Comparison of ENCODE assay signal across 8 cellular contexts in genomic region chr18:47175283-47175894, GRCh38. TPM values are rescaled to one million over a fixed set of nuclear protein-coding genes. Genes with fewer than 3 reads are reported as not detected.
DNase-seq lines count a peak whose midpoint lies in the region; ATAC-seq and TF ChIP-seq lines count a peak whose summit lies in the region.

No MANE protein-coding gene starts in this region.

- H3K27ac Mint-ChIP-seq in activated CD4-positive, alpha-beta T cell treated with anti-CD3 and anti-CD28 coated beads, Interleukin-2, amount 10 ng/mL, durations not matched to agents 24 days and 14 days, result peak overlapping the region; percentile 68
- no peak overlapping the region for H3K27ac Mint-ChIP-seq in activated CD4-positive, alpha-beta T cell treated with anti-CD3 and anti-CD28 coated beads, Interleukin-2, amount 10 ng/mL, durations not matched to agents 7 days and 5 days

- peak overlapping the region; percentile 91 for H3K4me3 ChIP-seq in Jurkat, Clone E6-1 (ENCODE audit: low read length)
- peak overlapping the region; percentile 94 for H3K4me3 ChIP-seq in coronary artery
- peak overlapping the region; percentile 92 to 99 for H3K4me3 ChIP-seq in muscle layer of colon (ENCODE audit: low read depth in 1 of 2, low read length in 2 of 2)

- H3K36me3 ChIP-seq in muscle layer of colon (ENCODE audit: insufficient read depth, low read length), result no peaks in the 10 kb centered on the region

- peaks cover 2% of the 10 kb centered on the region for H3K36me3 Mint-ChIP-seq in activated CD4-positive, alpha-beta T cell treated with anti-CD3 and anti-CD28 coated beads, Interleukin-2, amount 10 ng/mL, durations not matched to agents 24 days and 14 days (ENCODE audit: low read depth)
- peaks cover 3% of the 10 kb centered on the region for H3K36me3 Mint-ChIP-seq in activated CD4-positive, alpha-beta T cell treated with anti-CD3 and anti-CD28 coated beads, Interleukin-2, amount 10 ng/mL, durations not matched to agents 7 days and 5 days (ENCODE audit: low read depth)

- H3K27me3 ChIP-seq in muscle layer of colon (ENCODE audit: control insufficient read depth in 1 of 2, insufficient read depth in 2 of 2, low read length in 2 of 2), result no peaks in the 10 kb centered on the region

- H3K27ac ChIP-seq in coronary artery (peak overlapping the region; percentile 74 to 83), muscle layer of colon (ENCODE audit: low read depth, low read length) (peak overlapping the region; percentile 90)

- H3K4me1 Mint-ChIP-seq in activated CD4-positive, alpha-beta T cell treated with anti-CD3 and anti-CD28 coated beads, Interleukin-2, amount 10 ng/mL, durations not matched to agents 24 days and 14 days, result peaks cover 2% of the 10 kb centered on the region
- peaks cover 2% of the 10 kb centered on the region for H3K4me1 Mint-ChIP-seq in activated CD4-positive, alpha-beta T cell treated with anti-CD3 and anti-CD28 coated beads, Interleukin-2, amount 10 ng/mL, durations not matched to agents 7 days and 5 days

- CTCF ChIA-PET in activated CD4-positive, alpha-beta T cell treated with anti-CD3 and anti-CD28 coated beads, Interleukin-2, amount 10 ng/mL, durations not matched to agents 7 days and 5 days (lab: Charles Lee), result no interaction called here

- ATAC-seq in GM19467 (IDR thresholded peaks at IDR 0.05; ENCODE audit: unreplicated experiment) (no peak), GM21737 (IDR thresholded peaks at IDR 0.05; ENCODE audit: unreplicated experiment) (no peak)

- POLR2A ChIA-PET in activated CD4-positive, alpha-beta T cell treated with anti-CD3 and anti-CD28 coated beads, Interleukin-2, amount 10 ng/mL, durations not matched to agents 7 days and 5 days (lab: Charles Lee), result no interaction called here

- no peak for TF ChIP-seq CTCF in coronary artery (IDR thresholded peaks at IDR 0.05)

- H3K9ac ChIP-seq in muscle layer of colon (ENCODE audit: low read length), result peak overlapping the region; percentile 62

- H3K9me3 ChIP-seq in muscle layer of colon (ENCODE audit: low read length), result no peaks in the 10 kb centered on the region

- peaks cover 4% of the 10 kb centered on the region for H3K27me3 Mint-ChIP-seq in activated CD4-positive, alpha-beta T cell treated with anti-CD3 and anti-CD28 coated beads, Interleukin-2, amount 10 ng/mL, durations not matched to agents 24 days and 14 days
- no peaks in the 10 kb centered on the region for H3K27me3 Mint-ChIP-seq in activated CD4-positive, alpha-beta T cell treated with anti-CD3 and anti-CD28 coated beads, Interleukin-2, amount 10 ng/mL, durations not matched to agents 7 days and 5 days

- H3K9me3 Mint-ChIP-seq in activated CD4-positive, alpha-beta T cell treated with anti-CD3 and anti-CD28 coated beads, Interleukin-2, amount 10 ng/mL, durations not matched to agents 24 days and 14 days, result no peaks in the 10 kb centered on the region
- no peaks in the 10 kb centered on the region for H3K9me3 Mint-ChIP-seq in activated CD4-positive, alpha-beta T cell treated with anti-CD3 and anti-CD28 coated beads, Interleukin-2, amount 10 ng/mL, durations not matched to agents 7 days and 5 days

- H3K4me1 ChIP-seq in muscle layer of colon (ENCODE audit: insufficient read depth, low read length), result peaks cover 19% of the 10 kb centered on the region

- no peak overlapping the region for H3K4me3 Mint-ChIP-seq in activated CD4-positive, alpha-beta T cell treated with anti-CD3 and anti-CD28 coated beads, Interleukin-2, amount 10 ng/mL, durations not matched to agents 24 days and 14 days
- H3K4me3 Mint-ChIP-seq in activated CD4-positive, alpha-beta T cell treated with anti-CD3 and anti-CD28 coated beads, Interleukin-2, amount 10 ng/mL, durations not matched to agents 7 days and 5 days, result no peak overlapping the region

- no peak for DNase-seq in activated CD4-positive, alpha-beta T cell treated with anti-CD3 and anti-CD28 coated beads, Interleukin-2, amount 10 ng/mL, durations not matched to agents 24 days and 14 days
- no peak for DNase-seq in activated CD4-positive, alpha-beta T cell treated with anti-CD3 and anti-CD28 coated beads, Interleukin-2, amount 10 ng/mL, durations not matched to agents 7 days and 5 days
- DNase-seq in Jurkat, Clone E6-1 (ENCODE audit: low read depth, low spot score), result no peak
- DNase-seq in coronary artery (ENCODE audit: low spot score) (no peak), DMS79 treated with DMSO at 0.1 percent for 48 hours (lab: John Stamatoyannopoulos, UW) (no peak)

- intact Hi-C loops in activated CD4-positive, alpha-beta T cell treated with anti-CD3 and anti-CD28 coated beads, Interleukin-2, amount 10 ng/mL, durations not matched to agents 24 days and 14 days (cut with micrococcal nuclease), result loop anchor here (5.0 kb wide), 1 partner anchor 33 kb away; no protein-coding TSS in a partner anchor

RNA-seq across cellular contexts. Expression of gene IER3IP1, which starts 0.8 kb away (rescaled TPM):
- 16.0 and 16.2 TPM in 2 replicates for total RNA-seq in activated CD4-positive, alpha-beta T cell treated with anti-CD3 and anti-CD28 coated beads, Interleukin-2, amount 10 ng/mL, durations not matched to agents 24 days and 14 days
- total RNA-seq in activated CD4-positive, alpha-beta T cell treated with anti-CD3 and anti-CD28 coated beads, Interleukin-2, amount 10 ng/mL, durations not matched to agents 7 days and 5 days, result 10 to 100 TPM; 10.5 to 11.7 TPM
- polyA plus RNA-seq in Jurkat, Clone E6-1 (2012; ENCODE audit: insufficient read depth, insufficient read length), result 12.9 TPM

RNA-seq across cellular contexts. Expression of gene HDHD2, which starts 25.1 kb away (rescaled TPM):
- 37.7 and 40.6 TPM in 2 replicates for total RNA-seq in activated CD4-positive, alpha-beta T cell treated with anti-CD3 and anti-CD28 coated beads, Interleukin-2, amount 10 ng/mL, durations not matched to agents 24 days and 14 days
- total RNA-seq in activated CD4-positive, alpha-beta T cell treated with anti-CD3 and anti-CD28 coated beads, Interleukin-2, amount 10 ng/mL, durations not matched to agents 7 days and 5 days, result 10 to 100 TPM; 31.2 to 34.3 TPM
- polyA plus RNA-seq in Jurkat, Clone E6-1 (2012; ENCODE audit: insufficient read depth, insufficient read length), result 43.1 TPM
